1 cellular context compared by ENCODE assay signal in genomic region chr19:13172335-13173128, GRCh38.
TF ChIP-seq lines count a peak whose summit lies in the region.

No MANE protein-coding gene starts in this region.

TF ChIP-seq in K562, 482 proteins besides CTCF, POLR2A, EP300 and RAD21 (continued from another document and continues in another):
- TF ChIP-seq CHD7 (IDR thresholded peaks at IDR 0.05; ENCODE audit: low read depth, low read length): no peak
- TF ChIP-seq ZNF408 (CRISPR knock-in tag; IDR thresholded peaks at IDR 0.05; ENCODE audit: low read depth): no peak
- 0 out of 2 replicates have a peak, but pooled peaks have one; percentile 5 for TF ChIP-seq CREM (IDR thresholded peaks at IDR 0.05; ENCODE audit: low read depth)
- no peak for TF ChIP-seq ZBTB9 (CRISPR knock-in tag; IDR thresholded peaks at IDR 0.05)
- 0 out of 2 replicates have a peak, but pooled peaks have one; percentile 27 for TF ChIP-seq TEAD4 (IDR thresholded peaks at IDR 0.05; ENCODE audit: low read length)
- no peak for TF ChIP-seq TEAD4 (CRISPR knock-in tag; IDR thresholded peaks at IDR 0.05; ENCODE audit: borderline replicate concordance)
- no peak for TF ChIP-seq ZNF140 (CRISPR knock-in tag; IDR thresholded peaks at IDR 0.05)
- no peak for TF ChIP-seq YY1 (IDR thresholded peaks at IDR 0.05; ENCODE audit: borderline replicate concordance in 1 of 3, control insufficient read depth in 1 of 3, extremely low read depth in 1 of 3, insufficient read depth in 3 of 3, insufficient read length in 1 of 3, insufficient replicate concordance in 2 of 3, low read depth in 1 of 3, low read length in 2 of 3)
- peak; percentile 37; the same call in 1 of the 2 replicates for TF ChIP-seq VEZF1 (CRISPR knock-in tag; IDR thresholded peaks at IDR 0.05)
- TF ChIP-seq ESRRA (IDR thresholded peaks at IDR 0.05; ENCODE audit: borderline replicate concordance, low read depth): 0 out of 2 replicates have a peak, but pooled peaks have one; percentile 36
- TF ChIP-seq SP2 (IDR thresholded peaks at IDR 0.05; ENCODE audit: extremely low read depth, low read depth, low read length, poor library complexity, severe bottlenecking): no peak
- no peak for TF ChIP-seq PCBP1 (IDR thresholded peaks at IDR 0.05; ENCODE audit: low read depth, low read length, poor library complexity, severe bottlenecking)
- peak in 1 of 2 experiments; percentile 95; a peak in 2 of 4 replicates for TF ChIP-seq RCOR1 (IDR thresholded peaks at IDR 0.05; ENCODE audit: borderline replicate concordance in 1 of 2, low read depth in 2 of 2, low read length in 2 of 2)
- TF ChIP-seq ZNF668 (CRISPR knock-in tag; IDR thresholded peaks at IDR 0.05): no peak
- TF ChIP-seq ZC3H4 (CRISPR knock-in tag; IDR thresholded peaks at IDR 0.05; ENCODE audit: borderline replicate concordance): no peak
- TF ChIP-seq MNT (conservative IDR thresholded peaks at IDR 0.05): peak in 1 of 2 experiments; percentile 53; a peak in 2 of 4 replicates
- no peak for TF ChIP-seq RFX5 (IDR thresholded peaks at IDR 0.05; ENCODE audit: low read depth, low read length)
- no peak for TF ChIP-seq SETDB1 (IDR thresholded peaks at IDR 0.05; ENCODE audit: low read length)
- peak; percentile 28 for TF ChIP-seq FOS (IDR thresholded peaks at IDR 0.05; ENCODE audit: extremely low read depth, insufficient read length)
- no peak for TF ChIP-seq ZNF511 (CRISPR knock-in tag; IDR thresholded peaks at IDR 0.05)
- no peak for TF ChIP-seq ZNF224 (CRISPR knock-in tag; IDR thresholded peaks at IDR 0.05)
- TF ChIP-seq BCLAF1 (IDR thresholded peaks at IDR 0.05; ENCODE audit: borderline replicate concordance in 1 of 2, control insufficient read depth in 1 of 2, low read depth in 2 of 2, low read length in 1 of 2): no peak
- TF ChIP-seq ZNF76 (CRISPR knock-in tag; IDR thresholded peaks at IDR 0.05; ENCODE audit: borderline replicate concordance): no peak
- no peak for TF ChIP-seq GABPA (tag; conservative IDR thresholded peaks at IDR 0.05; ENCODE audit: low read depth)
- no peak for TF ChIP-seq ZBTB5 (IDR thresholded peaks at IDR 0.05)
- TF ChIP-seq KLF16 (IDR thresholded peaks at IDR 0.05): no peak
- TF ChIP-seq TEAD2 (tag; IDR thresholded peaks at IDR 0.05): no peak
- TF ChIP-seq POLR2B (IDR thresholded peaks at IDR 0.05; ENCODE audit: low read depth, partially characterized antibody): no peak
- no peak for TF ChIP-seq SUPT5H (IDR thresholded peaks at IDR 0.05)
- peak; percentile 74 for TF ChIP-seq DPF2 (IDR thresholded peaks at IDR 0.05)
- TF ChIP-seq NFIC (IDR thresholded peaks at IDR 0.05): peak; percentile 98
- TF ChIP-seq SMAD1 (IDR thresholded peaks at IDR 0.05; ENCODE audit: low read depth, low read length, partially characterized antibody): peak; percentile 27
- TF ChIP-seq EP400 (IDR thresholded peaks at IDR 0.05): no peak
- peak; percentile 99 for TF ChIP-seq CTBP1 (IDR thresholded peaks at IDR 0.05; ENCODE audit: borderline replicate concordance)
- no peak for TF ChIP-seq CHD4 (IDR thresholded peaks at IDR 0.05; ENCODE audit: insufficient read depth, insufficient replicate concordance, low read depth, low read length, poor library complexity, severe bottlenecking)
- TF ChIP-seq CXXC5 (CRISPR knock-in tag; IDR thresholded peaks at IDR 0.05): peak; percentile 58
- no peak for TF ChIP-seq KLF13 (tag; IDR thresholded peaks at IDR 0.05; ENCODE audit: borderline replicate concordance, low read depth)
- peak; percentile 70 to 76; a peak in 3 of 4 replicates for TF ChIP-seq KDM1A (IDR thresholded peaks at IDR 0.05)
- TF ChIP-seq THAP7 (CRISPR knock-in tag; IDR thresholded peaks at IDR 0.05): no peak
